Comparison of ENCODE assay signal across 17 cellular contexts in genomic region chr22:15642288-15642861, GRCh38. TPM values are rescaled to one million over a fixed set of nuclear protein-coding genes. Genes with fewer than 3 reads are reported as not detected.
"Had no signal": no experiment of that assay in that cellular context is flagged by ENCODE, and none has a peak within 500 bp of the region (broad histone marks: within the 10 kb centered on the region; RNA-seq: fewer than 3 reads in every experiment).

No MANE protein-coding gene starts in this region.

RNA-seq across cellular contexts. Expression of gene POTEH, which starts 47.5 kb away (rescaled TPM):
- total RNA-seq: colonic mucosa, dermis microvascular lymphatic vessel endothelial cell, endodermal cell, esophagus mucosa, esophagus squamous epithelium, gastrocnemius medialis, glomerular endothelial cell, heart right ventricle, kidney epithelial cell, left cardiac atrium, left lung, left ventricle myocardium superior, lung, mammary epithelial cell, mononuclear cell, mucosa of gallbladder had no signal
- polyA plus RNA-seq: heart right ventricle, keratinocyte, lung, mammary epithelial cell had no signal
